ENCODE assay signal across 1 cellular context in the genomic region with DNA sequence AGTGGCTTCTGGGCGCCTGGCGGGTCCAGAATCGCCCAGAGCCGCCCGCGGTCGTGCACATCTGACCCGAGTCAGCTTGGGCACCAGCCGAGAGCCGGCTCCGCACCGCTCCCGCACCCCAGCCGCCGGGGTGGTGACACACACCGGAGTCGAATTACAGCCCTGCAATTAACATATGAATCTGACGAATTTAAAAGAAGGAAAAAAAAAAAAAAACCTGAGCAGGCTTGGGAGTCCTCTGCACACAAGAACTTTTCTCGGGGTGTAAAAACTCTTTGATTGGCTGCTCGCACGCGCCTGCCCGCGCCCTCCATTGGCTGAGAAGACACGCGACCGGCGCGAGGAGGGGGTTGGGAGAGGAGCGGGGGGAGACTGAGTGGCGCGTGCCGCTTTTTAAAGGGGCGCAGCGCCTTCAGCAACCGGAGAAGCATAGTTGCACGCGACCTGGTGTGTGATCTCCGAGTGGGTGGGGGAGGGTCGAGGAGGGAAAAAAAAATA.
TF ChIP-seq lines count a peak whose summit lies in the region.

A gene with protein sequence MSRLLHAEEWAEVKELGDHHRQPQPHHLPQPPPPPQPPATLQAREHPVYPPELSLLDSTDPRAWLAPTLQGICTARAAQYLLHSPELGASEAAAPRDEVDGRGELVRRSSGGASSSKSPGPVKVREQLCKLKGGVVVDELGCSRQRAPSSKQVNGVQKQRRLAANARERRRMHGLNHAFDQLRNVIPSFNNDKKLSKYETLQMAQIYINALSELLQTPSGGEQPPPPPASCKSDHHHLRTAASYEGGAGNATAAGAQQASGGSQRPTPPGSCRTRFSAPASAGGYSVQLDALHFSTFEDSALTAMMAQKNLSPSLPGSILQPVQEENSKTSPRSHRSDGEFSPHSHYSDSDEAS (plus strand): TSS at position 422 of the 498 bp plus-strand sequence. CDS start 174 bp downstream, outside the sequence.

TF ChIP-seq in WTC11, 78 proteins besides CTCF, POLR2A, EP300 and RAD21 (continued from another document):
- TF ChIP-seq, protein P1, sequence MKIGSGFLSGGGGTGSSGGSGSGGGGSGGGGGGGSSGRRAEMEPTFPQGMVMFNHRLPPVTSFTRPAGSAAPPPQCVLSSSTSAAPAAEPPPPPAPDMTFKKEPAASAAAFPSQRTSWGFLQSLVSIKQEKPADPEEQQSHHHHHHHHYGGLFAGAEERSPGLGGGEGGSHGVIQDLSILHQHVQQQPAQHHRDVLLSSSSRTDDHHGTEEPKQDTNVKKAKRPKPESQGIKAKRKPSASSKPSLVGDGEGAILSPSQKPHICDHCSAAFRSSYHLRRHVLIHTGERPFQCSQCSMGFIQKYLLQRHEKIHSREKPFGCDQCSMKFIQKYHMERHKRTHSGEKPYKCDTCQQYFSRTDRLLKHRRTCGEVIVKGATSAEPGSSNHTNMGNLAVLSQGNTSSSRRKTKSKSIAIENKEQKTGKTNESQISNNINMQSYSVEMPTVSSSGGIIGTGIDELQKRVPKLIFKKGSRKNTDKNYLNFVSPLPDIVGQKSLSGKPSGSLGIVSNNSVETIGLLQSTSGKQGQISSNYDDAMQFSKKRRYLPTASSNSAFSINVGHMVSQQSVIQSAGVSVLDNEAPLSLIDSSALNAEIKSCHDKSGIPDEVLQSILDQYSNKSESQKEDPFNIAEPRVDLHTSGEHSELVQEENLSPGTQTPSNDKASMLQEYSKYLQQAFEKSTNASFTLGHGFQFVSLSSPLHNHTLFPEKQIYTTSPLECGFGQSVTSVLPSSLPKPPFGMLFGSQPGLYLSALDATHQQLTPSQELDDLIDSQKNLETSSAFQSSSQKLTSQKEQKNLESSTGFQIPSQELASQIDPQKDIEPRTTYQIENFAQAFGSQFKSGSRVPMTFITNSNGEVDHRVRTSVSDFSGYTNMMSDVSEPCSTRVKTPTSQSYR (CRISPR knock-in tag; IDR thresholded peaks at IDR 0.05) = 0 out of 2 replicates have a peak, but pooled peaks have one; percentile 24
- TF ChIP-seq CREM (CRISPR knock-in tag; IDR thresholded peaks at IDR 0.05) = no peak
- TF ChIP-seq, protein P2, sequence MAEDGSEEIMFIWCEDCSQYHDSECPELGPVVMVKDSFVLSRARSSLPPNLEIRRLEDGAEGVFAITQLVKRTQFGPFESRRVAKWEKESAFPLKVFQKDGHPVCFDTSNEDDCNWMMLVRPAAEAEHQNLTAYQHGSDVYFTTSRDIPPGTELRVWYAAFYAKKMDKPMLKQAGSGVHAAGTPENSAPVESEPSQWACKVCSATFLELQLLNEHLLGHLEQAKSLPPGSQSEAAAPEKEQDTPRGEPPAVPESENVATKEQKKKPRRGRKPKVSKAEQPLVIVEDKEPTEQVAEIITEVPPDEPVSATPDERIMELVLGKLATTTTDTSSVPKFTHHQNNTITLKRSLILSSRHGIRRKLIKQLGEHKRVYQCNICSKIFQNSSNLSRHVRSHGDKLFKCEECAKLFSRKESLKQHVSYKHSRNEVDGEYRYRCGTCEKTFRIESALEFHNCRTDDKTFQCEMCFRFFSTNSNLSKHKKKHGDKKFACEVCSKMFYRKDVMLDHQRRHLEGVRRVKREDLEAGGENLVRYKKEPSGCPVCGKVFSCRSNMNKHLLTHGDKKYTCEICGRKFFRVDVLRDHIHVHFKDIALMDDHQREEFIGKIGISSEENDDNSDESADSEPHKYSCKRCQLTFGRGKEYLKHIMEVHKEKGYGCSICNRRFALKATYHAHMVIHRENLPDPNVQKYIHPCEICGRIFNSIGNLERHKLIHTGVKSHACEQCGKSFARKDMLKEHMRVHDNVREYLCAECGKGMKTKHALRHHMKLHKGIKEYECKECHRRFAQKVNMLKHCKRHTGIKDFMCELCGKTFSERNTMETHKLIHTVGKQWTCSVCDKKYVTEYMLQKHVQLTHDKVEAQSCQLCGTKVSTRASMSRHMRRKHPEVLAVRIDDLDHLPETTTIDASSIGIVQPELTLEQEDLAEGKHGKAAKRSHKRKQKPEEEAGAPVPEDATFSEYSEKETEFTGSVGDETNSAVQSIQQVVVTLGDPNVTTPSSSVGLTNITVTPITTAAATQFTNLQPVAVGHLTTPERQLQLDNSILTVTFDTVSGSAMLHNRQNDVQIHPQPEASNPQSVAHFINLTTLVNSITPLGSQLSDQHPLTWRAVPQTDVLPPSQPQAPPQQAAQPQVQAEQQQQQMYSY (CRISPR knock-in tag; IDR thresholded peaks at IDR 0.05) = no peak
